Comparison of ENCODE assay signal across 1 cellular context in the genomic region with DNA sequence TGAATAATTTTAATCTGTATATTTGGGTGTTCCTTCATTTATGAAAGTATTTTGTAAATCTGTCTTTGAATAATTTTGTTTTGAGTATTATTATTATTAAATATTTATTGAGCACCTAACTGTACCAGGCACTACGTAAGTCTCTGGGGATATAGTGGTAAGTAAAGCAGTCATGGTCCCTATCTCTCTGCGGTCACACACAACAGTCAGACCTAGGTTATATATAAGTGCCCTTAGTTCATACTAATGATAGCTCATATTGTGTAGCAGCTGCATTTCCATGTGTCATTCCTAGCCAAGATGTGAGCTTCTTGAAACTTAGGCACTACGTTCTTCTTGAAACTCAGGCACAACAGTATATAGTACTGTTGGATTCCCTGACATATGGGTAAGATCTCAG.
TF ChIP-seq lines count a peak whose summit lies in the region.

No MANE protein-coding gene starts in this region.

TF ChIP-seq in endothelial cell of umbilical vein, 7 proteins besides CTCF, POLR2A, EP300 and RAD21 (continued from another document):
- TF ChIP-seq JUN (IDR thresholded peaks at IDR 0.05; ENCODE audit: borderline replicate concordance, insufficient read depth, insufficient read length, low read depth) (no peak), MAX (IDR thresholded peaks at IDR 0.05; ENCODE audit: insufficient read depth, insufficient read length) (no peak)
